8 cellular contexts compared by ENCODE assay signal in the genomic region with DNA sequence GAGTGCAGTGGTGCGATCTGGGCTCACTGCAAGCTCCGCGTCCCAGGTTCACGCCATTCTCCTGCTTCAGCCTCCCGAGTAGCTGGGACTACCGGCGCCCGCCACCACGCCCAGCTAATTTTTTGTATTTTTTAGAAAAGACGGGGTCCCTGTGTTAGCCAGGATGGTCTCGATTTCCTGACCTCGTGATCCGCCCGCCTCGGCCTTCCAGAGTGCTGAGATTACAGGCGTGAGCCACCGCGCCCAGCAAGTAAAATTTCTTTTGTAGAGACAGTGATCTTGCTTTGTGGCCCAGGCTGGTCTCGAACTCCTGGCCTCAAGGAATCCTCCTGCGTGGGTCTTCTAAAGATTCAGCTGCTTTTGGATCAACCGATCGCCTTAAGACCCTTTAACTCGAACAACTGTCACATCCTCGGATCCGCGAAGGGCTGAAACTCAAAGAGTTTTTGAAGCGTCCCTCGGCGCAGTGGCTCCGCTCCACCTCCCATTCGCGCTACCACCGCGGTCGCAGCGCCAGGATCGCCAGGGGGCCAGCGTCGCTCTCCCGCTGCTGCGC. TPM values are rescaled to one million over a fixed set of nuclear protein-coding genes. Genes with fewer than 3 reads are reported as not detected.
DNase-seq lines count a peak whose midpoint lies in the region; ATAC-seq and TF ChIP-seq lines count a peak whose summit lies in the region.
"Not testable (repeated sequence)": the region's sequence is repeated elsewhere in the genome, so short reads cannot be mapped to it uniquely, and the experiment has no call there.

No MANE protein-coding gene starts in this region.

- not testable (repeated sequence) for H3K9me3 ChIP-seq in RWPE2 (ENCODE audit: severe bottlenecking); ectodermal cell (ENCODE audit: control insufficient read depth, low read length)

- not testable (repeated sequence) for H3K9me3 Mint-ChIP-seq in activated naive CD4-positive, alpha-beta T cell treated with anti-CD3 and anti-CD28 coated beads, Interleukin-2, amount 50 U/mL, for 72 hours; natural killer cell; stimulated activated naive B cell treated with anti-CD40 and anti-IgM and Interleukin-4, amounts not matched to agents 10 μg/mL and 1 μg/mL and 100 μg/mL, for 72 hours

- H3K27me3 ChIP-seq in H7 (ENCODE audit: control insufficient read depth, insufficient read depth, low read length); RWPE2 (ENCODE audit: insufficient read depth, poor library complexity, severe bottlenecking); ectodermal cell (ENCODE audit: control insufficient read depth, insufficient read depth, low read length, poor library complexity, severe bottlenecking): not testable (repeated sequence)

- peak overlapping the region; percentile 84 for H3K4me3 ChIP-seq in AG09309 (ENCODE audit: control insufficient read depth, low read depth, low read length)
- peak overlapping the region; percentile 84 for H3K4me3 ChIP-seq in H7 (ENCODE audit: insufficient read depth, low read depth, low read length)
- peak overlapping the region; percentile 74 for H3K4me3 ChIP-seq in RWPE2 (ENCODE audit: severe bottlenecking)
- peak overlapping the region; percentile 95 for H3K4me3 ChIP-seq in ectodermal cell (ENCODE audit: insufficient read depth, low read depth, low read length)
- peak overlapping the region; percentile 81 for H3K4me3 ChIP-seq in iPS-11a (ENCODE audit: low read depth, low read length)

- not testable (repeated sequence) for DNase-seq in AG09309 (ENCODE audit: low read depth); H7; RWPE2 (ENCODE audit: low spot score); activated naive CD4-positive, alpha-beta T cell treated with anti-CD3 and anti-CD28 coated beads, Interleukin-2, amount 50 U/mL, for 72 hours (ENCODE audit: low spot score in 2 of 2); natural killer cell; stimulated activated naive B cell treated with anti-CD40 and anti-IgM and Interleukin-4, amounts not matched to agents 10 μg/mL and 1 μg/mL and 100 μg/mL, for 72 hours

- not testable (repeated sequence) for H3K27me3 Mint-ChIP-seq in natural killer cell (ENCODE audit: low read depth in 2 of 2); stimulated activated naive B cell treated with anti-CD40 and anti-IgM and Interleukin-4, amounts not matched to agents 10 μg/mL and 1 μg/mL and 100 μg/mL, for 72 hours

- peaks cover 15% of the 10 kb centered on the region in 2 donors for H3K36me3 Mint-ChIP-seq in activated naive CD4-positive, alpha-beta T cell treated with anti-CD3 and anti-CD28 coated beads, Interleukin-2, amount 50 U/mL, for 72 hours
- not testable (repeated sequence) for H3K36me3 Mint-ChIP-seq in natural killer cell
- peaks cover 8 to 27% of the 10 kb centered on the region in 2 donors for H3K36me3 Mint-ChIP-seq in stimulated activated naive B cell treated with anti-CD40 and anti-IgM and Interleukin-4, amounts not matched to agents 10 μg/mL and 1 μg/mL and 100 μg/mL, for 72 hours

- peak overlapping the region; percentile 96 for H3K4me3 Mint-ChIP-seq in natural killer cell
- H3K4me3 Mint-ChIP-seq in stimulated activated naive B cell treated with anti-CD40 and anti-IgM and Interleukin-4, amounts not matched to agents 10 μg/mL and 1 μg/mL and 100 μg/mL, for 72 hours = peak overlapping the region; percentile 94 to 100

- intact Hi-C loops in natural killer cell (cut with micrococcal nuclease) = loop anchor here (1.0 to 2.0 kb wide), 4 partner anchors 25 to 87 kb away; partner anchors contain the start of genes KCTD7 and RABGEF1

- not testable (repeated sequence) for H3K4me1 ChIP-seq in RWPE2 (ENCODE audit: insufficient read depth, poor library complexity, severe bottlenecking); ectodermal cell (ENCODE audit: control insufficient read depth, insufficient read depth, low read length)

- 22 to 23% methylated on average over 41 of the region's 41 CpGs for WGBS in ectodermal cell, 2 experiments

- H3K27ac Mint-ChIP-seq in activated naive CD4-positive, alpha-beta T cell treated with anti-CD3 and anti-CD28 coated beads, Interleukin-2, amount 50 U/mL, for 72 hours = peak overlapping the region; percentile 98
- H3K27ac Mint-ChIP-seq in natural killer cell = peak overlapping the region; percentile 98 to 99
- H3K27ac Mint-ChIP-seq in stimulated activated naive B cell treated with anti-CD40 and anti-IgM and Interleukin-4, amounts not matched to agents 10 μg/mL and 1 μg/mL and 100 μg/mL, for 72 hours = peak overlapping the region; percentile 99

- H3K4me1 Mint-ChIP-seq in natural killer cell = peaks cover 10 to 32% of the 10 kb centered on the region in 2 donors
- H3K4me1 Mint-ChIP-seq in stimulated activated naive B cell treated with anti-CD40 and anti-IgM and Interleukin-4, amounts not matched to agents 10 μg/mL and 1 μg/mL and 100 μg/mL, for 72 hours = peaks cover 7 to 31% of the 10 kb centered on the region in 2 donors

- peak; percentile 23 for TF ChIP-seq CTCF in AG09309 (IDR thresholded peaks at IDR 0.05; ENCODE audit: control insufficient read depth, insufficient read depth, low read depth, low read length, missing control alignments)
- TF ChIP-seq CTCF in RWPE2 (IDR thresholded peaks at IDR 0.05; ENCODE audit: poor library complexity, severe bottlenecking) = peak; percentile 16
- TF ChIP-seq CTCF in natural killer cell (IDR thresholded peaks at IDR 0.05) = not testable (repeated sequence)

- ATAC-seq in RWPE2 (ENCODE audit: low read depth); activated naive CD4-positive, alpha-beta T cell treated with anti-CD3 and anti-CD28 coated beads, Interleukin-2, amount 50 U/mL, for 72 hours; natural killer cell; stimulated activated naive B cell treated with anti-CD40 and anti-IgM and Interleukin-4, amounts not matched to agents 10 μg/mL and 1 μg/mL and 100 μg/mL, for 72 hours (replicated peaks): not testable (repeated sequence)

- H3K27ac ChIP-seq in RWPE2 (ENCODE audit: poor library complexity, severe bottlenecking) (peak overlapping the region; percentile 81), ectodermal cell (ENCODE audit: insufficient read depth, low read depth, low read length, poor library complexity, severe bottlenecking) (peak overlapping the region; percentile 98)

- not testable (repeated sequence) for H3K36me3 ChIP-seq in H7 (replicated peaks; ENCODE audit: control insufficient read depth, insufficient read depth, low read length); RWPE2 (ENCODE audit: low read depth); ectodermal cell (ENCODE audit: control insufficient read depth, insufficient read depth, low read length)

RNA-seq across cellular contexts. Expression of gene KCTD7, which starts 25.1 kb away (rescaled TPM):
- 11.6 and 20.5 TPM in 2 replicates for total RNA-seq in H7 (2014; rRNA removed; shearing (Covaris generic))
- 10 to 100 TPM in 1 of 2 donors, 1 to 10 TPM in 1; 8.2 to 11.3 TPM for total RNA-seq in activated naive CD4-positive, alpha-beta T cell treated with anti-CD3 and anti-CD28 coated beads, Interleukin-2, amount 50 U/mL, for 72 hours
- polyA plus RNA-seq in ectodermal cell (2013, experiment 1 of 4) = 17.1 TPM
- 18.1 TPM for polyA plus RNA-seq in ectodermal cell (2013, experiment 2 of 4)
- 14.1 TPM for polyA plus RNA-seq in ectodermal cell (2013, experiment 3 of 4)
- 17.2 TPM for polyA plus RNA-seq in ectodermal cell (2013, experiment 4 of 4)
- total RNA-seq in natural killer cell = 10 to 100 TPM; 29.3 to 33.0 (median 31.7) TPM
